Comparison of ENCODE assay signal across 33 cellular contexts in genomic region chr4:163525982-163526381, GRCh38. TPM values are rescaled to one million over a fixed set of nuclear protein-coding genes. Genes with fewer than 3 reads are reported as not detected.
"Had no signal": no experiment of that assay in that cellular context is flagged by ENCODE, and none has a peak within 500 bp of the region (broad histone marks: within the 10 kb centered on the region; RNA-seq: fewer than 3 reads in every experiment).

No MANE protein-coding gene starts in this region.

- H3K9me3 ChIP-seq: adrenal gland, body of pancreas, breast epithelium, SJCRH30 had no signal

- H3K4me3 ChIP-seq: adrenal gland, body of pancreas, breast epithelium, SJCRH30, SK-N-MC had no signal

- H3K27ac Mint-ChIP-seq: activated CD4-positive, alpha-beta T cell treated with anti-CD3 and anti-CD28 coated beads, Interleukin-2, amount 10 ng/mL, durations not matched to agents 7 days and 5 days; activated CD8-positive, alpha-beta T cell treated with anti-CD3 and anti-CD28 coated beads, Interleukin-2, amount 10 ng/mL, durations not matched to agents 7 days and 5 days; activated naive CD4-positive, alpha-beta T cell treated with anti-CD3 and anti-CD28 coated beads for 36 hours; activated naive CD4-positive, alpha-beta T cell treated with anti-CD3 and anti-CD28 coated beads, Interleukin-2, amount 50 U/mL, for 72 hours; activated T-helper 1 cell treated with anti-CD3 and anti-CD28 coated beads, Interleukin-12 subunit alpha, Interleukin-12 subunit beta, Interleukin-2, Interleukin-4 antibody, amounts not matched to agents 30 ng/mL and 10 ng/mL and 1 ng/mL, durations not matched to agents 14 hours and 24 hours and 36 hours had no signal

- H3K27me3 Mint-ChIP-seq: activated CD4-positive, alpha-beta T cell treated with anti-CD3 and anti-CD28 coated beads, Interleukin-2, amount 10 ng/mL, durations not matched to agents 7 days and 5 days had no signal

- ATAC-seq: activated CD8-positive, alpha-beta T cell treated with anti-CD3 and anti-CD28 coated beads, Interleukin-2, amount 10 ng/mL, durations not matched to agents 7 days and 5 days; activated naive CD4-positive, alpha-beta T cell treated with anti-CD3 and anti-CD28 coated beads, Interleukin-2, amount 50 U/mL, for 72 hours; activated T-cell treated with anti-CD3 and anti-CD28 coated beads, Interleukin-2, amount 50 U/mL, for 4 hours; body of pancreas; Panc1 had no signal

- H3K4me1 Mint-ChIP-seq: activated CD4-positive, alpha-beta T cell treated with anti-CD3 and anti-CD28 coated beads, Interleukin-2, amount 10 ng/mL, durations not matched to agents 7 days and 5 days had no signal

- H3K4me1 ChIP-seq: adrenal gland, body of pancreas, breast epithelium, SJCRH30 had no signal

- H3K36me3 ChIP-seq: breast epithelium had no signal

- DNase-seq: activated CD4-positive, alpha-beta T cell treated with anti-CD3 and anti-CD28 coated beads, Interleukin-2, amount 10 ng/mL, durations not matched to agents 7 days and 5 days; activated CD4-positive, alpha-beta T cell treated with anti-CD3 and anti-CD28 coated beads, Interleukin-2, amount 50 U/mL, for 48 hours; activated CD8-positive, alpha-beta memory T cell treated with anti-CD3 and anti-CD28 coated beads, Interleukin-2, amount 50 U/mL, for 4 hours; activated CD8-positive, alpha-beta T cell treated with anti-CD3 and anti-CD28 coated beads, Interleukin-2, amount 10 ng/mL, durations not matched to agents 7 days and 5 days; activated gamma-delta T cell treated with Interleukin-2 at 50 U/mL for 16 hours; activated naive CD4-positive, alpha-beta T cell treated with anti-CD3 and anti-CD28 coated beads for 36 hours; activated T-cell treated with anti-CD3 and anti-CD28 coated beads for 4 hours; activated T-cell treated with anti-CD3 and anti-CD28 coated beads, Interleukin-2, amount 50 U/mL, for 4 hours; adrenal gland; body of pancreas; MM.1S; MV-4-11; NCI-H1092; NCI-H1436 treated with DMSO at 0.1 percent for 48 hours; NCI-H1694 treated with DMSO at 0.1 percent for 48 hours; NCI-H2029; NCI-H345; NCI-H524 treated with DMSO at 0.1 percent for 48 hours; SHP77; SJCRH30; T1000 had no signal

- H3K27me3 ChIP-seq: adrenal gland, body of pancreas, breast epithelium, SJCRH30 had no signal

- H3K9me3 Mint-ChIP-seq: activated CD4-positive, alpha-beta T cell treated with anti-CD3 and anti-CD28 coated beads, Interleukin-2, amount 10 ng/mL, durations not matched to agents 7 days and 5 days; activated naive CD4-positive, alpha-beta T cell treated with anti-CD3 and anti-CD28 coated beads for 36 hours; activated naive CD4-positive, alpha-beta T cell treated with anti-CD3 and anti-CD28 coated beads, Interleukin-2, amount 50 U/mL, for 72 hours; activated T-cell treated with anti-CD3 and anti-CD28 coated beads, Interleukin-2, amount 50 U/mL, for 4 hours; activated T-helper 1 cell treated with anti-CD3 and anti-CD28 coated beads, Interleukin-12 subunit alpha, Interleukin-12 subunit beta, Interleukin-2, Interleukin-4 antibody, amounts not matched to agents 30 ng/mL and 10 ng/mL and 1 ng/mL, durations not matched to agents 14 hours and 24 hours and 36 hours had no signal

- H3K27ac ChIP-seq: adrenal gland, body of pancreas, breast epithelium, SJCRH30, SK-N-MC had no signal

- H3K4me3 Mint-ChIP-seq: activated CD4-positive, alpha-beta T cell treated with anti-CD3 and anti-CD28 coated beads, Interleukin-2, amount 10 ng/mL, durations not matched to agents 7 days and 5 days; activated CD8-positive, alpha-beta T cell treated with anti-CD3 and anti-CD28 coated beads, Interleukin-2, amount 10 ng/mL, durations not matched to agents 7 days and 5 days; activated naive CD4-positive, alpha-beta T cell treated with anti-CD3 and anti-CD28 coated beads for 36 hours; activated T-cell treated with anti-CD3 and anti-CD28 coated beads, Interleukin-2, amount 50 U/mL, for 4 hours; activated T-helper 1 cell treated with anti-CD3 and anti-CD28 coated beads, Interleukin-12 subunit alpha, Interleukin-12 subunit beta, Interleukin-2, Interleukin-4 antibody, amounts not matched to agents 30 ng/mL and 10 ng/mL and 1 ng/mL, durations not matched to agents 14 hours and 24 hours and 36 hours had no signal

RNA-seq across cellular contexts. Expression of gene TKTL2, which starts 52.4 kb away (rescaled TPM):
- total RNA-seq: activated CD4-positive, alpha-beta T cell treated with anti-CD3 and anti-CD28 coated beads, Interleukin-2, amount 10 ng/mL, durations not matched to agents 7 days and 5 days; activated CD8-positive, alpha-beta T cell treated with anti-CD3 and anti-CD28 coated beads, Interleukin-2, amount 10 ng/mL, durations not matched to agents 7 days and 5 days; activated naive CD4-positive, alpha-beta T cell treated with anti-CD3 and anti-CD28 coated beads for 36 hours; activated naive CD4-positive, alpha-beta T cell treated with anti-CD3 and anti-CD28 coated beads, Interleukin-2, amount 50 U/mL, for 72 hours; activated T-cell treated with anti-CD3 and anti-CD28 coated beads, Interleukin-2, amount 50 U/mL, for 4 hours; activated T-helper 1 cell treated with anti-CD3 and anti-CD28 coated beads, Interleukin-12 subunit alpha, Interleukin-12 subunit beta, Interleukin-2, Interleukin-4 antibody, amounts not matched to agents 30 ng/mL and 10 ng/mL and 1 ng/mL, durations not matched to agents 14 hours and 24 hours and 36 hours; adrenal gland; astrocyte; body of pancreas; cardiac septum; LHCN-M2; NCI-H460; RPMI7951; SJCRH30; T-helper 1 cell treated with Interleukin-12 subunit alpha and Interleukin-12 subunit beta and Interleukin-4 antibody, amounts not matched to agents 30 ng/mL and 1 ng/mL, for 36 hours; T-helper 2 cell treated with Interferon-gamma antibody and Interleukin-4, amounts not matched to agents 100 ng/mL and 5 ng/mL, for 36 hours had no signal
- polyA plus RNA-seq: adrenal gland had no signal
